4 cellular contexts compared by ENCODE assay signal in the genomic region with DNA sequence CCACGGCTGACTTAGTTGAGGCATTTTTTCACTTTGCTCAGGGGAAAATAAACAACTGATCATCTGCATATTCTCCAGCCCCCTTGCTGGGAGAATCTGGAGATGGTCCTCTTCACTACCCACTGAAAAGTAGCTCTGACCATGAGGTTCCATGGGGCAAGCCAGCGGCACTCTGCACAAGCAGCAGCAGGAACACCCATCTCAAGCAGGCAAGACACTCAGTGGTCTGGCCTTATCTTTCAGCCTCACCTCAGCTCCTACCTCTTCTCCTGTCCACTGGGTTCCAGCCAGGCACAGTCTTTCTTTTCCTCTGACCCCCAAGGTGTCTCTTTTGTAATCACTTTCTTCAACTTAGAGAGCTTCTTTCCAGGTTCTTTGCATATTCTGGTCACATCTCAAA.
"Had no signal": no experiment of that assay in that cellular context is flagged by ENCODE, and none has a peak within 500 bp of the region (broad histone marks: within the 10 kb centered on the region; RNA-seq: fewer than 3 reads in every experiment).

No MANE protein-coding gene starts in this region.

- H2AFZ ChIP-seq: GM23338 had no signal

- H3K4me2 ChIP-seq: GM23338 had no signal

- DNase-seq: H9 had no signal

- H3K27ac ChIP-seq: HL-60 had no signal

- ATAC-seq: GM23338, HepG2 had no signal

- H3K4me3 ChIP-seq: GM23338 had no signal
